Comparison of ENCODE assay signal across 1 cellular context in genomic region chr20:50374541-50375078, GRCh38.
TF ChIP-seq lines count a peak whose summit lies in the region.

No MANE protein-coding gene starts in this region.

TF ChIP-seq in HepG2, 621 proteins besides CTCF, POLR2A, EP300 and RAD21 (continued from another document and continues in another):
- TF ChIP-seq ZFP91 (CRISPR knock-in tag; IDR thresholded peaks at IDR 0.05; ENCODE audit: borderline replicate concordance) (peak; percentile 18; the same call in 1 of the 2 replicates), ZNF660 (CRISPR knock-in tag; IDR thresholded peaks at IDR 0.05; ENCODE audit: borderline replicate concordance, low read depth) (no peak), ZNF619 (CRISPR knock-in tag; IDR thresholded peaks at IDR 0.05) (no peak; the same call in 1 of the 2 replicates), RBAK (CRISPR knock-in tag; IDR thresholded peaks at IDR 0.05) (no peak), TEAD3 (CRISPR knock-in tag; optimal IDR thresholded peaks at IDR 0.05; ENCODE audit: borderline replicate concordance) (no peak), ZNF18 (CRISPR knock-in tag; IDR thresholded peaks at IDR 0.05; ENCODE audit: insufficient replicate concordance) (no peak), HNF1B (CRISPR knock-in tag; IDR thresholded peaks at IDR 0.05) (no peak), HNF4G (IDR thresholded peaks at IDR 0.05; ENCODE audit: borderline replicate concordance, low read depth, low read length) (no peak), HNF4G (CRISPR knock-in tag; IDR thresholded peaks at IDR 0.05; ENCODE audit: borderline replicate concordance, low read depth) (no peak), ZNF850 (CRISPR knock-in tag; conservative IDR thresholded peaks at IDR 0.05) (no peak), ZNF605 (CRISPR knock-in tag; IDR thresholded peaks at IDR 0.05) (peak; percentile 26; the same call in 1 of the 2 replicates), RBM39 (IDR thresholded peaks at IDR 0.05; ENCODE audit: low read depth, low read length, poor library complexity, severe bottlenecking) (no peak), ZNF382 (CRISPR knock-in tag; IDR thresholded peaks at IDR 0.05; ENCODE audit: borderline replicate concordance) (no peak), ADNP (CRISPR knock-in tag; IDR thresholded peaks at IDR 0.05) (0 out of 2 replicates have a peak, but pooled peaks have one; percentile 44), XRCC5 (optimal IDR thresholded peaks at IDR 0.05; ENCODE audit: low read length) (no peak), KMT2A (CRISPR knock-in tag; IDR thresholded peaks at IDR 0.05) (no peak), ZNF512 (CRISPR knock-in tag; IDR thresholded peaks at IDR 0.05) (no peak), ZNF749 (CRISPR knock-in tag; IDR thresholded peaks at IDR 0.05; ENCODE audit: borderline replicate concordance) (no peak), HMGXB4 (CRISPR knock-in tag; IDR thresholded peaks at IDR 0.05; ENCODE audit: borderline replicate concordance in 1 of 2, low read depth in 1 of 2) (no peak), NFYC (CRISPR knock-in tag; IDR thresholded peaks at IDR 0.05) (no peak), ZNF34 (CRISPR knock-in tag; IDR thresholded peaks at IDR 0.05; ENCODE audit: borderline replicate concordance) (no peak), E2F5 (CRISPR knock-in tag; conservative IDR thresholded peaks at IDR 0.05) (no peak), MTF1 (CRISPR knock-in tag; IDR thresholded peaks at IDR 0.05) (no peak), BATF2 (CRISPR knock-in tag; IDR thresholded peaks at IDR 0.05) (no peak), ZBTB25 (CRISPR knock-in tag; IDR thresholded peaks at IDR 0.05) (no peak), REL (CRISPR knock-in tag; conservative IDR thresholded peaks at IDR 0.05) (no peak), ZMYM3 (CRISPR knock-in tag; IDR thresholded peaks at IDR 0.05) (peak; percentile 68; the same call in 1 of the 2 replicates), ISL2 (CRISPR knock-in tag; IDR thresholded peaks at IDR 0.05) (no peak), SOX5 (CRISPR knock-in tag; IDR thresholded peaks at IDR 0.05; ENCODE audit: borderline replicate concordance) (no peak), FIP1L1 (IDR thresholded peaks at IDR 0.05; ENCODE audit: borderline replicate concordance, insufficient read depth, low read depth, low read length) (no peak), SUZ12 (IDR thresholded peaks at IDR 0.05; ENCODE audit: low read depth, low read length) (no peak), ZNF343 (CRISPR knock-in tag; IDR thresholded peaks at IDR 0.05) (no peak), ZNF768 (CRISPR knock-in tag; IDR thresholded peaks at IDR 0.05) (peak; percentile 92), CHD4 (IDR thresholded peaks at IDR 0.05; ENCODE audit: borderline replicate concordance, low read length) (peak; percentile 69; the same call in 1 of the 2 replicates), MBD4 (IDR thresholded peaks at IDR 0.05; ENCODE audit: borderline replicate concordance, low read length) (no peak), CAMTA2 (CRISPR knock-in tag; IDR thresholded peaks at IDR 0.05; ENCODE audit: borderline replicate concordance) (no peak), ZNF678 (CRISPR knock-in tag; IDR thresholded peaks at IDR 0.05) (no peak), ZFP1 (CRISPR knock-in tag; IDR thresholded peaks at IDR 0.05) (no peak), THAP11 (CRISPR knock-in tag; IDR thresholded peaks at IDR 0.05) (no peak), ZNF549 (CRISPR knock-in tag; IDR thresholded peaks at IDR 0.05) (no peak), ZNF33B (CRISPR knock-in tag; IDR thresholded peaks at IDR 0.05) (no peak)
- TF ChIP-seq, protein P1, sequence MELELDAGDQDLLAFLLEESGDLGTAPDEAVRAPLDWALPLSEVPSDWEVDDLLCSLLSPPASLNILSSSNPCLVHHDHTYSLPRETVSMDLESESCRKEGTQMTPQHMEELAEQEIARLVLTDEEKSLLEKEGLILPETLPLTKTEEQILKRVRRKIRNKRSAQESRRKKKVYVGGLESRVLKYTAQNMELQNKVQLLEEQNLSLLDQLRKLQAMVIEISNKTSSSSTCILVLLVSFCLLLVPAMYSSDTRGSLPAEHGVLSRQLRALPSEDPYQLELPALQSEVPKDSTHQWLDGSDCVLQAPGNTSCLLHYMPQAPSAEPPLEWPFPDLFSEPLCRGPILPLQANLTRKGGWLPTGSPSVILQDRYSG (CRISPR knock-in tag; IDR thresholded peaks at IDR 0.05): no peak
- TF ChIP-seq, protein P2, sequence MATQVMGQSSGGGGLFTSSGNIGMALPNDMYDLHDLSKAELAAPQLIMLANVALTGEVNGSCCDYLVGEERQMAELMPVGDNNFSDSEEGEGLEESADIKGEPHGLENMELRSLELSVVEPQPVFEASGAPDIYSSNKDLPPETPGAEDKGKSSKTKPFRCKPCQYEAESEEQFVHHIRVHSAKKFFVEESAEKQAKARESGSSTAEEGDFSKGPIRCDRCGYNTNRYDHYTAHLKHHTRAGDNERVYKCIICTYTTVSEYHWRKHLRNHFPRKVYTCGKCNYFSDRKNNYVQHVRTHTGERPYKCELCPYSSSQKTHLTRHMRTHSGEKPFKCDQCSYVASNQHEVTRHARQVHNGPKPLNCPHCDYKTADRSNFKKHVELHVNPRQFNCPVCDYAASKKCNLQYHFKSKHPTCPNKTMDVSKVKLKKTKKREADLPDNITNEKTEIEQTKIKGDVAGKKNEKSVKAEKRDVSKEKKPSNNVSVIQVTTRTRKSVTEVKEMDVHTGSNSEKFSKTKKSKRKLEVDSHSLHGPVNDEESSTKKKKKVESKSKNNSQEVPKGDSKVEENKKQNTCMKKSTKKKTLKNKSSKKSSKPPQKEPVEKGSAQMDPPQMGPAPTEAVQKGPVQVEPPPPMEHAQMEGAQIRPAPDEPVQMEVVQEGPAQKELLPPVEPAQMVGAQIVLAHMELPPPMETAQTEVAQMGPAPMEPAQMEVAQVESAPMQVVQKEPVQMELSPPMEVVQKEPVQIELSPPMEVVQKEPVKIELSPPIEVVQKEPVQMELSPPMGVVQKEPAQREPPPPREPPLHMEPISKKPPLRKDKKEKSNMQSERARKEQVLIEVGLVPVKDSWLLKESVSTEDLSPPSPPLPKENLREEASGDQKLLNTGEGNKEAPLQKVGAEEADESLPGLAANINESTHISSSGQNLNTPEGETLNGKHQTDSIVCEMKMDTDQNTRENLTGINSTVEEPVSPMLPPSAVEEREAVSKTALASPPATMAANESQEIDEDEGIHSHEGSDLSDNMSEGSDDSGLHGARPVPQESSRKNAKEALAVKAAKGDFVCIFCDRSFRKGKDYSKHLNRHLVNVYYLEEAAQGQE (IDR thresholded peaks at IDR 0.05; ENCODE audit: borderline replicate concordance in 1 of 2, low read depth in 1 of 2, low read length in 2 of 2): no peak
- TF ChIP-seq, protein P3, sequence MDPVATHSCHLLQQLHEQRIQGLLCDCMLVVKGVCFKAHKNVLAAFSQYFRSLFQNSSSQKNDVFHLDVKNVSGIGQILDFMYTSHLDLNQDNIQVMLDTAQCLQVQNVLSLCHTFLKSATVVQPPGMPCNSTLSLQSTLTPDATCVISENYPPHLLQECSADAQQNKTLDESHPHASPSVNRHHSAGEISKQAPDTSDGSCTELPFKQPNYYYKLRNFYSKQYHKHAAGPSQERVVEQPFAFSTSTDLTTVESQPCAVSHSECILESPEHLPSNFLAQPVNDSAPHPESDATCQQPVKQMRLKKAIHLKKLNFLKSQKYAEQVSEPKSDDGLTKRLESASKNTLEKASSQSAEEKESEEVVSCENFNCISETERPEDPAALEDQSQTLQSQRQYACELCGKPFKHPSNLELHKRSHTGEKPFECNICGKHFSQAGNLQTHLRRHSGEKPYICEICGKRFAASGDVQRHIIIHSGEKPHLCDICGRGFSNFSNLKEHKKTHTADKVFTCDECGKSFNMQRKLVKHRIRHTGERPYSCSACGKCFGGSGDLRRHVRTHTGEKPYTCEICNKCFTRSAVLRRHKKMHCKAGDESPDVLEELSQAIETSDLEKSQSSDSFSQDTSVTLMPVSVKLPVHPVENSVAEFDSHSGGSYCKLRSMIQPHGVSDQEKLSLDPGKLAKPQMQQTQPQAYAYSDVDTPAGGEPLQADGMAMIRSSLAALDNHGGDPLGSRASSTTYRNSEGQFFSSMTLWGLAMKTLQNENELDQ (CRISPR knock-in tag; IDR thresholded peaks at IDR 0.05; ENCODE audit: borderline replicate concordance): no peak
